ENCODE assay signal across 8 cellular contexts in genomic region chr2:159090514-159091201, GRCh38.
DNase-seq lines count a peak whose midpoint lies in the region; ATAC-seq and TF ChIP-seq lines count a peak whose summit lies in the region.

No MANE protein-coding gene starts in this region.

- ATAC-seq in HG03442 (IDR thresholded peaks at IDR 0.05; ENCODE audit: unreplicated experiment) = peak; percentile 65
- no peak for ATAC-seq in left lobe of liver

- H3K4me3 Mint-ChIP-seq in activated CD4-positive, alpha-beta T cell treated with anti-CD3 and anti-CD28 coated beads, Interleukin-2, amount 10 ng/mL, durations not matched to agents 7 days and 5 days = no peak overlapping the region
- no peak overlapping the region for H3K4me3 Mint-ChIP-seq in neural crest cell
- no peak overlapping the region for H3K4me3 Mint-ChIP-seq in T-helper 2 cell treated with Interferon-gamma antibody and Interleukin-4, amounts not matched to agents 5 μg/mL and 100 μg/mL, for 36 hours

- H3K9me3 Mint-ChIP-seq in activated CD4-positive, alpha-beta T cell treated with anti-CD3 and anti-CD28 coated beads, Interleukin-2, amount 10 ng/mL, durations not matched to agents 7 days and 5 days = peaks cover under 1% of the 10 kb centered on the region
- peaks cover under 1% of the 10 kb centered on the region for H3K9me3 Mint-ChIP-seq in neural crest cell
- peaks cover under 1% of the 10 kb centered on the region for H3K9me3 Mint-ChIP-seq in T-helper 2 cell treated with Interferon-gamma antibody and Interleukin-4, amounts not matched to agents 5 μg/mL and 100 μg/mL, for 36 hours

- TF ChIP-seq CTCF in neural crest cell (conservative IDR thresholded peaks at IDR 0.05) = no peak

- POLR2A ChIA-PET in activated CD4-positive, alpha-beta T cell treated with anti-CD3 and anti-CD28 coated beads, Interleukin-2, amount 10 ng/mL, durations not matched to agents 7 days and 5 days (lab: Charles Lee) = no interaction called here

- H3K27me3 Mint-ChIP-seq in activated CD4-positive, alpha-beta T cell treated with anti-CD3 and anti-CD28 coated beads, Interleukin-2, amount 10 ng/mL, durations not matched to agents 7 days and 5 days = no peaks in the 10 kb centered on the region
- no peaks in the 10 kb centered on the region for H3K27me3 Mint-ChIP-seq in neural crest cell (ENCODE audit: low read depth)
- no peaks in the 10 kb centered on the region for H3K27me3 Mint-ChIP-seq in T-helper 2 cell treated with Interferon-gamma antibody and Interleukin-4, amounts not matched to agents 5 μg/mL and 100 μg/mL, for 36 hours (ENCODE audit: low read depth)

- H3K36me3 Mint-ChIP-seq in activated CD4-positive, alpha-beta T cell treated with anti-CD3 and anti-CD28 coated beads, Interleukin-2, amount 10 ng/mL, durations not matched to agents 7 days and 5 days (ENCODE audit: low read depth) = peaks cover under 1% of the 10 kb centered on the region
- peaks cover under 1% of the 10 kb centered on the region for H3K36me3 Mint-ChIP-seq in neural crest cell (ENCODE audit: low read depth)
- no peaks in the 10 kb centered on the region for H3K36me3 Mint-ChIP-seq in T-helper 2 cell treated with Interferon-gamma antibody and Interleukin-4, amounts not matched to agents 5 μg/mL and 100 μg/mL, for 36 hours (ENCODE audit: low read depth)

- DNase-seq in activated CD4-positive, alpha-beta T cell treated with anti-CD3 and anti-CD28 coated beads, Interleukin-2, amount 10 ng/mL, durations not matched to agents 7 days and 5 days = no peak
- DNase-seq in activated CD4-positive, alpha-beta T cell treated with anti-CD3 and anti-CD28 coated beads for 48 hours = no peak
- peak; percentile 81 for DNase-seq in cerebellum (ENCODE audit: low spot score)
- DNase-seq in neural crest cell (ENCODE audit: low read depth, low spot score) = no peak
- no peak for DNase-seq in NCI-H1048 (lab: John Stamatoyannopoulos, UW)
- DNase-seq in T-helper 2 cell treated with Interferon-gamma antibody and Interleukin-4, amounts not matched to agents 5 μg/mL and 100 μg/mL, for 36 hours (ENCODE audit: low spot score) = no peak
- no peak for DNase-seq in left lobe of liver (ENCODE audit: low spot score)

- H3K4me1 Mint-ChIP-seq in activated CD4-positive, alpha-beta T cell treated with anti-CD3 and anti-CD28 coated beads, Interleukin-2, amount 10 ng/mL, durations not matched to agents 7 days and 5 days = peaks cover 48% of the 10 kb centered on the region
- H3K4me1 Mint-ChIP-seq in neural crest cell = peaks cover 61% of the 10 kb centered on the region
- H3K4me1 Mint-ChIP-seq in T-helper 2 cell treated with Interferon-gamma antibody and Interleukin-4, amounts not matched to agents 5 μg/mL and 100 μg/mL, for 36 hours (ENCODE audit: low read depth) = peaks cover 19% of the 10 kb centered on the region

- H3K27ac Mint-ChIP-seq in activated CD4-positive, alpha-beta T cell treated with anti-CD3 and anti-CD28 coated beads, Interleukin-2, amount 10 ng/mL, durations not matched to agents 7 days and 5 days = peak overlapping the region; percentile 63
- peak overlapping the region; percentile 53 for H3K27ac Mint-ChIP-seq in neural crest cell (ENCODE audit: unreplicated experiment)
- no peak overlapping the region for H3K27ac Mint-ChIP-seq in T-helper 2 cell treated with Interferon-gamma antibody and Interleukin-4, amounts not matched to agents 5 μg/mL and 100 μg/mL, for 36 hours

- CTCF ChIA-PET in activated CD4-positive, alpha-beta T cell treated with anti-CD3 and anti-CD28 coated beads, Interleukin-2, amount 10 ng/mL, durations not matched to agents 7 days and 5 days (lab: Charles Lee) = interaction anchor here (0.6 kb wide), 2 partner anchors 101 to 425 kb away, joined by 3 read pairs; no protein-coding TSS in a partner anchor
